In the genomic region with DNA sequence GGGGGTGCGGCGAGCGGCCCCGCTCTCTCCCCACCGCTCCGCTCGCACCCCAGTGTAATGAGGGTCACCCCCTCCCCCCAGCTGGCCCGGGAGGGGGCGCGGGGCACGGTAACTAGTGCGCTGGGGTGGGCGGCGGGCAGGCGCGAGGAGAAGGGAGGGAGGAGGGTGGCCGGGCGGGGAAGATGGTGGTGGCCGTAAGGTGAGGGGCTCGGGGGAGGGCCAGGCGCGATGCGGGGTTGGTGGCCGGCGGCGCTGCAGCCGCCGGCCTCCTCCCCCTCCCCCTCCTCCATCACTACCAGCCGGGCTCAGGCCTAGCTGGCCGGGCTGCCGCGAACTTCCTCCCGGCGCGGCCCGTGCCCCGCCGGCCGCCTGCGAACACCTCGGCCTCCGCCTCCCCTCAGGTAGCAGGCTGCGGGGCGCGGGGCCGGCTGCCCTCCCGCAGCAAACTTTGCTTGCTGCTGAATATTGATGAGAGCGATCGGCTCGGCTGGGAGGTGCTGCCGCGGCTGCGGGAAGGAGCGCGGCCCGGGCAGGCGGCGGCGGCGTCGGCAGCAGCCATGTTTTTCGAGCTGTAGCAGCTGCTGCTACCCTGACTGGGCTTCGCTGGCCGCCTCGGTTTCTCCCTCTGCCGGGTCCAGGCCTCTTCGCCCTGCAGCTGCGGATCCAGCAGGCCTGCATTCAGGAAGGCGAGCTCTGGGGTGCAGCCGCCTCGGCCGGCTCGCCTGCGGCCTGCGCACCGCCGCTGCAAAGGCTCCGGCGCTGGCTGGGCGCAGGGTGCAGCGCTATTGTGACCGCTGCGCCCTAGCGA, we compare ENCODE assay signal across 1 cellular context.
TF ChIP-seq lines count a peak whose summit lies in the region.

No MANE protein-coding gene starts in this region.

TF ChIP-seq in K562, 482 proteins besides CTCF, POLR2A, EP300 and RAD21 (continued from another document and continues in another):
- TF ChIP-seq MTF1 (CRISPR knock-in tag; IDR thresholded peaks at IDR 0.05; ENCODE audit: borderline replicate concordance) (no peak), KDM4B (IDR thresholded peaks at IDR 0.05; ENCODE audit: borderline replicate concordance in 2 of 2, low read depth in 1 of 2) (no peak), ZNF518B (CRISPR knock-in tag; IDR thresholded peaks at IDR 0.05) (no peak), BRCA1 (IDR thresholded peaks at IDR 0.05) (no peak), BRCA1 (CRISPR knock-in tag; IDR thresholded peaks at IDR 0.05) (no peak), RBM15 (IDR thresholded peaks at IDR 0.05; ENCODE audit: insufficient read depth, low read length) (no peak), KAT8 (IDR thresholded peaks at IDR 0.05; ENCODE audit: low read depth) (no peak), HDAC2 (IDR thresholded peaks at IDR 0.05) (no peak), ATF2 (CRISPR knock-in tag; IDR thresholded peaks at IDR 0.05) (no peak), MCM5 (IDR thresholded peaks at IDR 0.05; ENCODE audit: low read depth) (no peak), ZNF717 (CRISPR knock-in tag; IDR thresholded peaks at IDR 0.05) (no peak), SAFB2 (IDR thresholded peaks at IDR 0.05; ENCODE audit: borderline replicate concordance, low read depth, low read length, severe bottlenecking) (no peak), PRDM10 (IDR thresholded peaks at IDR 0.05; ENCODE audit: partially characterized antibody) (no peak), FOS (IDR thresholded peaks at IDR 0.05; ENCODE audit: extremely low read depth, insufficient read length) (no peak), ELF2 (CRISPR knock-in tag; IDR thresholded peaks at IDR 0.05) (no peak), MTA1 (IDR thresholded peaks at IDR 0.05; ENCODE audit: borderline replicate concordance) (no peak), RB1 (IDR thresholded peaks at IDR 0.05; ENCODE audit: low read depth) (no peak; the same call in 1 of the 2 replicates), KHSRP (IDR thresholded peaks at IDR 0.05) (no peak), KAT2B (IDR thresholded peaks at IDR 0.05; ENCODE audit: low read depth, low read length) (no peak), SMAD2 (IDR thresholded peaks at IDR 0.05; ENCODE audit: low read depth, low read length) (no peak), U2AF1 (optimal IDR thresholded peaks at IDR 0.05; ENCODE audit: low read depth, low read length) (peak; percentile 48), ZBTB17 (CRISPR knock-in tag; IDR thresholded peaks at IDR 0.05) (peak; percentile 50; the same call in 1 of the 2 replicates), ZNF609 (CRISPR knock-in tag; IDR thresholded peaks at IDR 0.05; ENCODE audit: borderline replicate concordance) (no peak), ZZZ3 (IDR thresholded peaks at IDR 0.05) (no peak), CBX2 (IDR thresholded peaks at IDR 0.05; ENCODE audit: insufficient read depth, low read length, poor library complexity, severe bottlenecking) (no peak)
- TF ChIP-seq, protein P1, sequence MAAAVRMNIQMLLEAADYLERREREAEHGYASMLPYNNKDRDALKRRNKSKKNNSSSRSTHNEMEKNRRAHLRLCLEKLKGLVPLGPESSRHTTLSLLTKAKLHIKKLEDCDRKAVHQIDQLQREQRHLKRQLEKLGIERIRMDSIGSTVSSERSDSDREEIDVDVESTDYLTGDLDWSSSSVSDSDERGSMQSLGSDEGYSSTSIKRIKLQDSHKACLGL (CRISPR knock-in tag; IDR thresholded peaks at IDR 0.05; ENCODE audit: borderline replicate concordance, poor library complexity, severe bottlenecking) = no peak
- TF ChIP-seq, protein P2, sequence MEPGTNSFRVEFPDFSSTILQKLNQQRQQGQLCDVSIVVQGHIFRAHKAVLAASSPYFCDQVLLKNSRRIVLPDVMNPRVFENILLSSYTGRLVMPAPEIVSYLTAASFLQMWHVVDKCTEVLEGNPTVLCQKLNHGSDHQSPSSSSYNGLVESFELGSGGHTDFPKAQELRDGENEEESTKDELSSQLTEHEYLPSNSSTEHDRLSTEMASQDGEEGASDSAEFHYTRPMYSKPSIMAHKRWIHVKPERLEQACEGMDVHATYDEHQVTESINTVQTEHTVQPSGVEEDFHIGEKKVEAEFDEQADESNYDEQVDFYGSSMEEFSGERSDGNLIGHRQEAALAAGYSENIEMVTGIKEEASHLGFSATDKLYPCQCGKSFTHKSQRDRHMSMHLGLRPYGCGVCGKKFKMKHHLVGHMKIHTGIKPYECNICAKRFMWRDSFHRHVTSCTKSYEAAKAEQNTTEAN (CRISPR knock-in tag; IDR thresholded peaks at IDR 0.05) = no peak
- TF ChIP-seq, protein P3, sequence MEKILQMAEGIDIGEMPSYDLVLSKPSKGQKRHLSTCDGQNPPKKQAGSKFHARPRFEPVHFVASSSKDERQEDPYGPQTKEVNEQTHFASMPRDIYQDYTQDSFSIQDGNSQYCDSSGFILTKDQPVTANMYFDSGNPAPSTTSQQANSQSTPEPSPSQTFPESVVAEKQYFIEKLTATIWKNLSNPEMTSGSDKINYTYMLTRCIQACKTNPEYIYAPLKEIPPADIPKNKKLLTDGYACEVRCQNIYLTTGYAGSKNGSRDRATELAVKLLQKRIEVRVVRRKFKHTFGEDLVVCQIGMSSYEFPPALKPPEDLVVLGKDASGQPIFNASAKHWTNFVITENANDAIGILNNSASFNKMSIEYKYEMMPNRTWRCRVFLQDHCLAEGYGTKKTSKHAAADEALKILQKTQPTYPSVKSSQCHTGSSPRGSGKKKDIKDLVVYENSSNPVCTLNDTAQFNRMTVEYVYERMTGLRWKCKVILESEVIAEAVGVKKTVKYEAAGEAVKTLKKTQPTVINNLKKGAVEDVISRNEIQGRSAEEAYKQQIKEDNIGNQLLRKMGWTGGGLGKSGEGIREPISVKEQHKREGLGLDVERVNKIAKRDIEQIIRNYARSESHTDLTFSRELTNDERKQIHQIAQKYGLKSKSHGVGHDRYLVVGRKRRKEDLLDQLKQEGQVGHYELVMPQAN (IDR thresholded peaks at IDR 0.05; ENCODE audit: borderline replicate concordance) = no peak
- TF ChIP-seq, protein P4, sequence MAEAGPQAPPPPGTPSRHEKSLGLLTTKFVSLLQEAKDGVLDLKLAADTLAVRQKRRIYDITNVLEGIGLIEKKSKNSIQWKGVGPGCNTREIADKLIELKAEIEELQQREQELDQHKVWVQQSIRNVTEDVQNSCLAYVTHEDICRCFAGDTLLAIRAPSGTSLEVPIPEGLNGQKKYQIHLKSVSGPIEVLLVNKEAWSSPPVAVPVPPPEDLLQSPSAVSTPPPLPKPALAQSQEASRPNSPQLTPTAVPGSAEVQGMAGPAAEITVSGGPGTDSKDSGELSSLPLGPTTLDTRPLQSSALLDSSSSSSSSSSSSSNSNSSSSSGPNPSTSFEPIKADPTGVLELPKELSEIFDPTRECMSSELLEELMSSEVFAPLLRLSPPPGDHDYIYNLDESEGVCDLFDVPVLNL (CRISPR knock-in tag; IDR thresholded peaks at IDR 0.05; ENCODE audit: low read depth) = peak; percentile 22; the same call in 1 of the 2 replicates
